In the genomic region with DNA sequence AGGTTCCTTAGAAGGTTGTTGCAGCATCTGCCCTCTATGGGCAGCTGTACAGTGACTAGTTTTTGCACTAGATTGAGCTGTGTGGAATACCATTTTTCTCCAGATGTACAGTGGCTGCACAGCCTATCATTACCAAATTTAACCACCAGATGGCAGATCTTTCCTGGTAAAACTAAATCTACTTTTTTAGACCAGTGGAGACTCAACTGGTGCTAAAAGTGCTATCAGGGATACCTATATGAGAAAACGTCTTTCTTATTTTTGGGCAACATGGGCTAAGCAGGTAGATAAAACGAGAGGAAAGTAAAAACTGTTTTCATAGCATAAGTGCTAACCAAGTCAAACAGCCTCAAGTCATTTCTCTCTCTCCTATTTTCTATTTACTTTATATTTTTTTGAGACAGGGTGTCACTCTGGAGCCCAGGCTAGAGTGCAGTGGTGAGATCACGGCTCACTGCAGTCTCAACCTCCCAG, we compare ENCODE assay signal across 8 cellular contexts. TPM values are rescaled to one million over a fixed set of nuclear protein-coding genes. Genes with fewer than 3 reads are reported as not detected.
A peak's percentile ranks its signal among the peaks of the same experiment; 100 is the strongest.
DNase-seq lines count a peak whose midpoint lies in the region; ATAC-seq and TF ChIP-seq lines count a peak whose summit lies in the region.

No MANE protein-coding gene starts in this region.

- no peaks in the 10 kb centered on the region for H3K27me3 Mint-ChIP-seq in activated CD8-positive, alpha-beta T cell treated with anti-CD3 and anti-CD28 coated beads, Interleukin-2, amount 10 ng/mL, durations not matched to agents 7 days and 5 days (ENCODE audit: low read depth)

- no peak overlapping the region for H3K4me3 ChIP-seq in left ventricle myocardium inferior
- no peak overlapping the region for H3K4me3 ChIP-seq in gastrocnemius medialis

- H3K4me1 Mint-ChIP-seq in activated CD8-positive, alpha-beta T cell treated with anti-CD3 and anti-CD28 coated beads, Interleukin-2, amount 10 ng/mL, durations not matched to agents 7 days and 5 days (ENCODE audit: low read depth), result no peaks in the 10 kb centered on the region

- no peak for TF ChIP-seq POLR2A in gastrocnemius medialis (IDR thresholded peaks at IDR 0.05)

- H3K36me3 Mint-ChIP-seq in activated CD8-positive, alpha-beta T cell treated with anti-CD3 and anti-CD28 coated beads, Interleukin-2, amount 10 ng/mL, durations not matched to agents 7 days and 5 days (ENCODE audit: low read depth), result no peaks in the 10 kb centered on the region

- no peaks in the 10 kb centered on the region for H3K4me1 ChIP-seq in left ventricle myocardium inferior
- H3K4me1 ChIP-seq in gastrocnemius medialis, result no peaks in the 10 kb centered on the region

- H3K4me3 Mint-ChIP-seq in activated CD8-positive, alpha-beta T cell treated with anti-CD3 and anti-CD28 coated beads, Interleukin-2, amount 10 ng/mL, durations not matched to agents 7 days and 5 days, result no peak overlapping the region

- H3K9me3 ChIP-seq in left ventricle myocardium inferior (replicated peaks) (no peaks in the 10 kb centered on the region), gastrocnemius medialis (no peaks in the 10 kb centered on the region)

- DNase-seq in NCI-H2227 treated with DMSO at 0.1 percent for 48 hours (lab: John Stamatoyannopoulos, UW) (peak; percentile 51), left ventricle myocardium inferior (no peak), gastrocnemius medialis (no peak), T-helper 9 cell (no peak)
- DNase-seq in activated CD8-positive, alpha-beta T cell treated with anti-CD3 and anti-CD28 coated beads, Interleukin-2, amount 10 ng/mL, durations not matched to agents 7 days and 5 days, result no peak

- no peak overlapping the region for H3K27ac ChIP-seq in C4-2B
- no peak overlapping the region for H3K27ac ChIP-seq in left ventricle myocardium inferior (replicated peaks)
- H3K27ac ChIP-seq in gastrocnemius medialis, result no peak overlapping the region

- TF ChIP-seq CTCF in C4-2B (conservative IDR thresholded peaks at IDR 0.05) (peak; percentile 90), left ventricle myocardium inferior (IDR thresholded peaks at IDR 0.05; ENCODE audit: borderline replicate concordance) (peak; percentile 87), gastrocnemius medialis (IDR thresholded peaks at IDR 0.05 in 4 of 5, conservative IDR thresholded peaks at IDR 0.05 in 1 of 5) (peak; percentile 28 to 81 (median 68))

- no peak overlapping the region for H3K27ac Mint-ChIP-seq in activated CD8-positive, alpha-beta T cell treated with anti-CD3 and anti-CD28 coated beads, Interleukin-2, amount 10 ng/mL, durations not matched to agents 7 days and 5 days

- intact Hi-C loops in left ventricle myocardium inferior (cut with micrococcal nuclease) (loop anchor here (5.0 kb wide), 2 partner anchors 403 to 478 kb away; no protein-coding TSS in a partner anchor), gastrocnemius medialis (cut with DNase I; ENCODE audit: low total_unique reads) (loop anchor here (1.0 to 2.0 kb wide), 2 partner anchors 400 to 479 kb away; no protein-coding TSS in a partner anchor)

- H3K36me3 ChIP-seq in left ventricle myocardium inferior, result no peaks in the 10 kb centered on the region
- H3K36me3 ChIP-seq in gastrocnemius medialis, result no peaks in the 10 kb centered on the region

- H3K27me3 ChIP-seq in left ventricle myocardium inferior (ENCODE audit: low read depth), result peaks cover 12% of the 10 kb centered on the region
- H3K27me3 ChIP-seq in gastrocnemius medialis, result no peaks in the 10 kb centered on the region

- ATAC-seq in GM18858 (IDR thresholded peaks at IDR 0.05; ENCODE audit: unreplicated experiment), result peak; percentile 91
- peak; percentile 79 for ATAC-seq in HG03103 (IDR thresholded peaks at IDR 0.05; ENCODE audit: low read depth, unreplicated experiment)
- ATAC-seq in activated CD8-positive, alpha-beta T cell treated with anti-CD3 and anti-CD28 coated beads, Interleukin-2, amount 10 ng/mL, durations not matched to agents 7 days and 5 days, result peak; percentile 58
- peak in 1 of 2 donors; percentile 53 for ATAC-seq in gastrocnemius medialis

- H3K9me3 Mint-ChIP-seq in activated CD8-positive, alpha-beta T cell treated with anti-CD3 and anti-CD28 coated beads, Interleukin-2, amount 10 ng/mL, durations not matched to agents 7 days and 5 days (ENCODE audit: insufficient read depth), result no peaks in the 10 kb centered on the region

- CTCF ChIA-PET in activated CD8-positive, alpha-beta T cell treated with anti-CD3 and anti-CD28 coated beads, Interleukin-2, amount 10 ng/mL, durations not matched to agents 7 days and 5 days (lab: Charles Lee), result interaction anchor here (0.6 to 3.0 kb wide), 9 partner anchors 9 to 479 kb away, joined by 3 to 9 read pairs (median 5); partner anchors contain the start of gene P2RY13

- in situ Hi-C loops in gastrocnemius medialis (cut with MboI; ENCODE audit: low sequenced_read_pairs in 4 of 4), result loop anchor here (5.0 to 10.0 kb wide), 3 partner anchors 395 to 475 kb away; no protein-coding TSS in a partner anchor

- POLR2A ChIA-PET in activated CD8-positive, alpha-beta T cell treated with anti-CD3 and anti-CD28 coated beads, Interleukin-2, amount 10 ng/mL, durations not matched to agents 7 days and 5 days (lab: Charles Lee), result no interaction called here

RNA-seq across cellular contexts. Expression of gene IGSF10, which starts 21.2 kb away (rescaled TPM):
- total RNA-seq in activated CD8-positive, alpha-beta T cell treated with anti-CD3 and anti-CD28 coated beads, Interleukin-2, amount 10 ng/mL, durations not matched to agents 7 days and 5 days, result not detected
- 3.1 TPM for total RNA-seq in left ventricle myocardium inferior
- total RNA-seq in gastrocnemius medialis, result under 1 TPM in 3 of 4 donors, not detected in 1; 0.16 to 0.82 (median 0.16) TPM

RNA-seq across cellular contexts. Expression of gene P2RY12, which starts 55.1 kb away (rescaled TPM):
- total RNA-seq in activated CD8-positive, alpha-beta T cell treated with anti-CD3 and anti-CD28 coated beads, Interleukin-2, amount 10 ng/mL, durations not matched to agents 7 days and 5 days, result not detected
- total RNA-seq in left ventricle myocardium inferior, result 0.74 TPM
- 1 to 10 TPM in 1 of 4 donors, under 1 TPM in 2, not detected in 1; 0.52 to 1.1 (median 0.56) TPM for total RNA-seq in gastrocnemius medialis
